8 cellular contexts compared by ENCODE assay signal in genomic region chr5:178113141-178113787, GRCh38. TPM values are rescaled to one million over a fixed set of nuclear protein-coding genes. Genes with fewer than 3 reads are reported as not detected.
A peak's percentile ranks its signal among the peaks of the same experiment; 100 is the strongest.
DNase-seq lines count a peak whose midpoint lies in the region; ATAC-seq and TF ChIP-seq lines count a peak whose summit lies in the region.

TSS of gene N4BP3 (plus strand) at chr5:178113532. CDS start at chr5:178119584, 6,052 bp downstream.

- CTCF ChIA-PET in activated naive CD4-positive, alpha-beta T cell treated with anti-CD3 and anti-CD28 coated beads for 36 hours (lab: Charles Lee) = interaction anchor here (1.5 kb wide), 2 partner anchors 10 to 35 kb away, joined by 3 to 4 read pairs; no protein-coding TSS in a partner anchor

- H3K36me3 Mint-ChIP-seq in CD14-positive monocyte = no peaks in the 10 kb centered on the region
- H3K36me3 Mint-ChIP-seq in activated naive CD4-positive, alpha-beta T cell treated with anti-CD3 and anti-CD28 coated beads for 36 hours (ENCODE audit: low read depth) = no peaks in the 10 kb centered on the region

- DNase-seq in CD14-positive monocyte (ENCODE audit: low spot score) = no peak
- peak; percentile 88 for DNase-seq in RPMI8226
- DNase-seq in activated naive CD4-positive, alpha-beta T cell treated with anti-CD3 and anti-CD28 coated beads for 36 hours = peak; percentile 88
- DNase-seq in left cardiac atrium = peak; percentile 51
- no peak for DNase-seq in mesenteric fat pad (ENCODE audit: low spot score)

- peak; percentile 63 for ATAC-seq in GM19035 (IDR thresholded peaks at IDR 0.05; ENCODE audit: unreplicated experiment)
- peak; percentile 66 for ATAC-seq in HG03432 (IDR thresholded peaks at IDR 0.05; ENCODE audit: unreplicated experiment)
- peak; percentile 74 to 85 for ATAC-seq in left cardiac atrium

- H3K36me3 ChIP-seq in skeletal muscle satellite cell (ENCODE audit: insufficient read depth, low read length) = no peaks in the 10 kb centered on the region

- H3K4me3 Mint-ChIP-seq in CD14-positive monocyte = peak within 1 kb of the TSS; percentile 61 to 86
- H3K4me3 Mint-ChIP-seq in activated naive CD4-positive, alpha-beta T cell treated with anti-CD3 and anti-CD28 coated beads for 36 hours = peak within 1 kb of the TSS; percentile 88

- peak within 1 kb of the TSS; percentile 68 for H3K4me2 ChIP-seq in skeletal muscle satellite cell (ENCODE audit: low read length)

- peak within 1 kb of the TSS in 3 of 7 donors; percentile 6 to 55 (median 45) for H3K27ac Mint-ChIP-seq in CD14-positive monocyte
- no peak within 1 kb of the TSS for H3K27ac Mint-ChIP-seq in activated naive CD4-positive, alpha-beta T cell treated with anti-CD3 and anti-CD28 coated beads for 36 hours

- no peaks in the 10 kb centered on the region for H3K4me1 ChIP-seq in skeletal muscle satellite cell (ENCODE audit: control insufficient read depth, insufficient read depth, low read length)

- peaks cover 73 to 88% (median 77%) of the 10 kb centered on the region in 3 donors for H3K27me3 Mint-ChIP-seq in CD14-positive monocyte (ENCODE audit: low read depth in 3 of 3)
- no peaks in the 10 kb centered on the region for H3K27me3 Mint-ChIP-seq in activated naive CD4-positive, alpha-beta T cell treated with anti-CD3 and anti-CD28 coated beads for 36 hours (ENCODE audit: low read depth)

- no peak for TF ChIP-seq CTCF in CD14-positive monocyte (IDR thresholded peaks at IDR 0.05)

- H3K9me3 ChIP-seq in skeletal muscle satellite cell (replicated peaks; ENCODE audit: low read length) = peaks cover 5% of the 10 kb centered on the region

- H3K9ac ChIP-seq in skeletal muscle satellite cell (ENCODE audit: low read depth, low read length) = no peak within 1 kb of the TSS

- peaks cover 0 to 34% (median 11%) of the 10 kb centered on the region in 7 donors for H3K9me3 Mint-ChIP-seq in CD14-positive monocyte
- H3K9me3 Mint-ChIP-seq in activated naive CD4-positive, alpha-beta T cell treated with anti-CD3 and anti-CD28 coated beads for 36 hours = no peaks in the 10 kb centered on the region

- peak within 1 kb of the TSS; percentile 24 for H3K4me3 ChIP-seq in skeletal muscle satellite cell (ENCODE audit: low read length)

- peaks cover 71% of the 10 kb centered on the region for H3K27me3 ChIP-seq in skeletal muscle satellite cell (ENCODE audit: control insufficient read depth, insufficient read depth, low read length)

- H3K4me1 Mint-ChIP-seq in CD14-positive monocyte = peaks cover 32% of the 10 kb centered on the region
- peaks cover 31% of the 10 kb centered on the region for H3K4me1 Mint-ChIP-seq in activated naive CD4-positive, alpha-beta T cell treated with anti-CD3 and anti-CD28 coated beads for 36 hours (ENCODE audit: low read depth)

- intact Hi-C loops in CD14-positive monocyte (cut with micrococcal nuclease) (no loop called here), left cardiac atrium (cut with DNase I) (no loop called here)
- intact Hi-C loops in activated naive CD4-positive, alpha-beta T cell treated with anti-CD3 and anti-CD28 coated beads for 36 hours (cut with micrococcal nuclease) = loop anchor here (1.0 to 5.0 kb wide), 5 partner anchors 8 to 91 kb away; partner anchors contain the start of genes HNRNPAB, NHP2 and RMND5B

RNA-seq across cellular contexts. Expression of gene N4BP3, which starts in this region (rescaled TPM):
- not detected for polyA plus RNA-seq in CD14-positive monocyte
- total RNA-seq in activated naive CD4-positive, alpha-beta T cell treated with anti-CD3 and anti-CD28 coated beads for 36 hours = 1 to 10 TPM; 1.4 to 1.6 TPM
- total RNA-seq in left cardiac atrium (1 to 10 TPM; 1.5 TPM), mesenteric fat pad (2.4 TPM)
- total RNA-seq in skeletal muscle satellite cell (2012; rRNA removed) = 0.22 and 0.25 TPM in 2 replicates

Comparison
In these comparisons a context has a peak if more than half of its experiments do, and no peak if none do; other contexts are left out.
1. DNase-seq: peak in RPMI8226 (single experiment), activated naive CD4-positive, alpha-beta T cell treated with anti-CD3 and anti-CD28 coated beads for 36 hours (single experiment) and left cardiac atrium (single experiment); none in CD14-positive monocyte (single experiment) and mesenteric fat pad (single experiment).
2. Peak in every context shown above with its lines, with median percentiles within 50 percentile points of each other: ATAC-seq.